38 cellular contexts compared by ENCODE assay signal in the genomic region with DNA sequence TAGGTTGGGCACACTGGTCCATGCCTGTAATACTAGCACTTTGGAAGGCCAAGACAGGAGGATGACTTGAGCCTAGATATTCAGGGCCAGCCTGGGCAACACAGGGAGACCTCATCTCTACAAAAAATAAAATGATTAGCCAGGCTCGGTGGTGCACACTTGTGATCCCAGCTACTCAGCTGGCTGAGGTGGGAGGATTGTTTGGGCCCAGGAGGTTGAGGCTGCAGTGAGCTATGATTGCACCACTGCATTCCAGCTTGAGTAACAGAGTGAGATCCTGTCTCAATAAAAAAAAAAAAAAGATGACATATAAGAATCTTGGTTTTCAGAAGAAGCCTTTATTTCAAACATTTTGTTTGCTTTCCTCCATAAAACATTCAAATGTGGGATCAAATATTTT.
"Had no signal": no experiment of that assay in that cellular context is flagged by ENCODE, and none has a peak within 500 bp of the region (broad histone marks: within the 10 kb centered on the region; RNA-seq: fewer than 3 reads in every experiment).

No MANE protein-coding gene starts in this region.

- H3K4me3 ChIP-seq: ascending aorta, cardiac muscle cell, K562, Peyer's patch, SJSA1 had no signal

- H3K9me3 ChIP-seq: ascending aorta, Peyer's patch, SK-N-SH had no signal

- DNase-seq: activated CD4-positive, alpha-beta memory T cell treated with anti-CD3 and anti-CD28 coated beads, Interleukin-2, amount 10 ng/mL, durations not matched to agents 7 days and 5 days; activated CD4-positive, alpha-beta T cell treated with anti-CD3 and anti-CD28 coated beads for 1 hour; activated CD4-positive, alpha-beta T cell treated with anti-CD3 and anti-CD28 coated beads for 48 hours; activated CD4-positive, CD25-positive, alpha-beta regulatory T cell; activated CD8-positive, alpha-beta memory T cell treated with anti-CD3 and anti-CD28 coated beads for 24 hours; activated effector memory CD4-positive, alpha-beta T cell treated with anti-CD3 and anti-CD28 coated beads, Interleukin-2, amount 50 U/mL, for 16 hours; activated naive CD4-positive, alpha-beta T cell; activated naive CD4-positive, alpha-beta T cell treated with anti-CD3 and anti-CD28 coated beads, Interleukin-2, amount 50 U/mL, for 16 hours; activated naive CD8-positive, alpha-beta T cell treated with anti-CD3 and anti-CD28 coated beads for 36 hours; activated T-cell treated with anti-CD3 and anti-CD28 coated beads, Interleukin-2, amount 50 U/mL, for 1 hour; activated T-cell treated with anti-CD3 and anti-CD28 coated beads, Interleukin-2, amount 50 U/mL, for 72 hours; amygdala; NCI-H1048; NCI-H1105 treated with DMSO at 0.1 percent for 48 hours; NCI-H1436 treated with DMSO at 0.1 percent for 48 hours; NCI-H1694 treated with DMSO at 0.1 percent for 48 hours; NCI-H2029 treated with DMSO at 0.1 percent for 48 hours; NCI-H2107; NCI-H2171; NCI-H2227 treated with DMSO at 0.1 percent for 48 hours; NCI-H446 treated with DMSO at 0.1 percent for 48 hours; NCI-H524; NCI-H69; NCI-H82; Peyer's patch; RPMI8226; SHP77 treated with DMSO at 0.1 percent for 48 hours; SK-N-SH; T-helper 1 cell; T-helper 2 cell; T-helper 9 cell; WERI-Rb-1 had no signal

- H3K4me1 ChIP-seq: ascending aorta, Peyer's patch, SJSA1 had no signal

- ATAC-seq: activated T-cell treated with anti-CD3 and anti-CD28 coated beads, Interleukin-2, amount 50 U/mL, for 72 hours; activated T-helper 17 cell treated with anti-CD3 and anti-CD28 coated beads, Interleukin-2, amount 50 U/mL, for 72 hours; K562 had no signal

- H3K4me3 Mint-ChIP-seq: activated CD4-positive, alpha-beta memory T cell treated with anti-CD3 and anti-CD28 coated beads, Interleukin-2, amount 10 ng/mL, durations not matched to agents 7 days and 5 days; activated naive CD8-positive, alpha-beta T cell treated with anti-CD3 and anti-CD28 coated beads for 36 hours; activated T-cell treated with anti-CD3 and anti-CD28 coated beads, Interleukin-2, amount 50 U/mL, for 72 hours; activated T-helper 17 cell treated with anti-CD3 and anti-CD28 coated beads, Interleukin-2, amount 50 U/mL, for 72 hours; central memory CD8-positive, alpha-beta T cell had no signal

- H3K9me3 Mint-ChIP-seq: activated naive CD8-positive, alpha-beta T cell treated with anti-CD3 and anti-CD28 coated beads for 36 hours had no signal

- H3K4me1 Mint-ChIP-seq: activated naive CD8-positive, alpha-beta T cell treated with anti-CD3 and anti-CD28 coated beads for 36 hours; activated T-helper 17 cell treated with anti-CD3 and anti-CD28 coated beads, Interleukin-2, amount 50 U/mL, for 72 hours; central memory CD8-positive, alpha-beta T cell had no signal

- H3K27ac Mint-ChIP-seq: activated CD4-positive, alpha-beta memory T cell treated with anti-CD3 and anti-CD28 coated beads, Interleukin-2, amount 10 ng/mL, durations not matched to agents 7 days and 5 days; activated naive CD8-positive, alpha-beta T cell treated with anti-CD3 and anti-CD28 coated beads for 36 hours; activated T-cell treated with anti-CD3 and anti-CD28 coated beads, Interleukin-2, amount 50 U/mL, for 72 hours; activated T-helper 17 cell treated with anti-CD3 and anti-CD28 coated beads, Interleukin-2, amount 50 U/mL, for 72 hours had no signal

- H3K36me3 Mint-ChIP-seq: activated naive CD8-positive, alpha-beta T cell treated with anti-CD3 and anti-CD28 coated beads for 36 hours had no signal

- H3K27ac ChIP-seq: ascending aorta, cardiac muscle cell, Peyer's patch, SJSA1, WERI-Rb-1 had no signal

- H3K27me3 Mint-ChIP-seq: activated CD4-positive, alpha-beta memory T cell treated with anti-CD3 and anti-CD28 coated beads, Interleukin-2, amount 10 ng/mL, durations not matched to agents 7 days and 5 days; activated naive CD8-positive, alpha-beta T cell treated with anti-CD3 and anti-CD28 coated beads for 36 hours; activated T-helper 17 cell treated with anti-CD3 and anti-CD28 coated beads, Interleukin-2, amount 50 U/mL, for 72 hours; central memory CD8-positive, alpha-beta T cell had no signal

- H3K36me3 ChIP-seq: ascending aorta, cardiac muscle cell, Peyer's patch, SJSA1, WERI-Rb-1 had no signal

- H3K27me3 ChIP-seq: ascending aorta, cardiac muscle cell, Peyer's patch had no signal
